Comparison of ENCODE assay signal across 15 cellular contexts in the genomic region with DNA sequence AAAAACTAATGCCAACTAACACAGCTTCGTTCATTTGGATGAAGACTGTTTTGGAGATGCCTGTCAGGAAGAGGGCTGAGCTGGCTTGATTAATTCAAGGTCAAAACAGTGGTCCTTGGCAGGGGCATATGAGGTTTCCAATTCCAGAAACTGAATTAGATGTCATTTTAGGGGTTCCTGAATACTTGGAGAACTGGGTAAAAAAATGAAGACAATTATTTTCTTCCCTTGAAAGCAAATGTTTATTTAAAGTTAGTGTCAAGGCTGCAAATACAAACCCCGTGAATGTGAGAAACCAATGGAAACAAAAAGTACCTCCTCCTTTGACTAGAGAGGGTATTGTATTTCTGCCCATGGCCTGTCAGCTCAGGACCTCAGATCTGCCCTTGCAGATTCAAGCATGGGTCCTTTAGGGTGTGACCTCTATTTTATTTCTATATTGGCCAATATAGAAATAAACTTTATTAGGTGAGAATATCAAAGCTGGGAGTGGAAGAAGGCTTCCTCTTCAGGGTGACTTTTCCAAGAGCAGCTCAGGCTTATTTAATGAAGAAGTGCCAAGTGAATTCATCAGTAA.
DNase-seq lines count a peak whose midpoint lies in the region; ATAC-seq and TF ChIP-seq lines count a peak whose summit lies in the region.
"Had no signal": no experiment of that assay in that cellular context is flagged by ENCODE, and none has a peak within 500 bp of the region (broad histone marks: within the 10 kb centered on the region; RNA-seq: fewer than 3 reads in every experiment).

No MANE protein-coding gene starts in this region.

- peak overlapping the region; percentile 46 for H3K4me3 ChIP-seq in AG10803 (ENCODE audit: low read length)
- H3K4me3 ChIP-seq: PC-9 had no signal

- peak overlapping the region; percentile 65 for H3K27ac Mint-ChIP-seq in osteocyte (ENCODE audit: unreplicated experiment)
- H3K27ac Mint-ChIP-seq: activated CD4-positive, alpha-beta T cell treated with anti-CD3 and anti-CD28 coated beads, Interleukin-2, amount 10 ng/mL, durations not matched to agents 7 days and 5 days had no signal

- H3K27me3 Mint-ChIP-seq in osteocyte (ENCODE audit: unreplicated experiment), result no peaks in the 10 kb centered on the region
- H3K27me3 Mint-ChIP-seq: activated CD4-positive, alpha-beta T cell treated with anti-CD3 and anti-CD28 coated beads, Interleukin-2, amount 10 ng/mL, durations not matched to agents 7 days and 5 days; natural killer cell treated with Interleukin-12 subunit alpha and Interleukin-12 subunit beta and Interleukin-15 and Interleukin-18, amount 100 ng/mL, for 72 hours had no signal

- H3K9me3 Mint-ChIP-seq in osteocyte (ENCODE audit: unreplicated experiment), result no peaks in the 10 kb centered on the region
- H3K9me3 Mint-ChIP-seq: activated CD4-positive, alpha-beta T cell treated with anti-CD3 and anti-CD28 coated beads, Interleukin-2, amount 10 ng/mL, durations not matched to agents 7 days and 5 days; activated T-helper 1 cell treated with anti-CD3 and anti-CD28 coated beads, Interleukin-12 subunit alpha, Interleukin-12 subunit beta, Interleukin-2, Interleukin-4 antibody, amounts not matched to agents 30 ng/mL and 10 ng/mL and 1 ng/mL, durations not matched to agents 14 hours and 24 hours and 36 hours; natural killer cell treated with Interleukin-12 subunit alpha and Interleukin-12 subunit beta and Interleukin-15 and Interleukin-18, amount 100 ng/mL, for 72 hours; T-helper 1 cell treated with Interleukin-12 subunit alpha and Interleukin-12 subunit beta and Interleukin-4 antibody, amounts not matched to agents 30 μg/mL and 1 μg/mL, for 36 hours had no signal

- no peak overlapping the region for H3K4me3 Mint-ChIP-seq in osteocyte (ENCODE audit: unreplicated experiment)
- H3K4me3 Mint-ChIP-seq: activated CD4-positive, alpha-beta T cell treated with anti-CD3 and anti-CD28 coated beads, Interleukin-2, amount 10 ng/mL, durations not matched to agents 7 days and 5 days; activated T-helper 1 cell treated with anti-CD3 and anti-CD28 coated beads, Interleukin-12 subunit alpha, Interleukin-12 subunit beta, Interleukin-2, Interleukin-4 antibody, amounts not matched to agents 30 ng/mL and 10 ng/mL and 1 ng/mL, durations not matched to agents 14 hours and 24 hours and 36 hours; natural killer cell treated with Interleukin-12 subunit alpha and Interleukin-12 subunit beta and Interleukin-15 and Interleukin-18, amount 100 ng/mL, for 72 hours; T-helper 1 cell treated with Interleukin-12 subunit alpha and Interleukin-12 subunit beta and Interleukin-4 antibody, amounts not matched to agents 30 μg/mL and 1 μg/mL, for 36 hours had no signal

- intact Hi-C loops in left cardiac atrium (cut with DNase I), result no loop called here

- TF ChIP-seq CTCF in AG10803 (conservative IDR thresholded peaks at IDR 0.05; ENCODE audit: low read length), result no peak
- no peak for TF ChIP-seq CTCF in osteocyte (IDR thresholded peaks at IDR 0.05)

- peaks cover 19% of the 10 kb centered on the region for H3K4me1 Mint-ChIP-seq in osteocyte (ENCODE audit: unreplicated experiment)
- H3K4me1 Mint-ChIP-seq: activated CD4-positive, alpha-beta T cell treated with anti-CD3 and anti-CD28 coated beads, Interleukin-2, amount 10 ng/mL, durations not matched to agents 7 days and 5 days had no signal

- DNase-seq in AG10803 (ENCODE audit: low read depth), result no peak
- DNase-seq in astrocyte of the hippocampus (ENCODE audit: low read depth, low spot score), result peak; percentile 11
- DNase-seq in left cardiac atrium, result no peak
- no peak for DNase-seq in osteocyte (ENCODE audit: extremely low spot score, unreplicated experiment)
- DNase-seq in NCI-H1105 treated with DMSO at 0.1 percent for 48 hours (lab: John Stamatoyannopoulos, UW), result no peak
- DNase-seq in central memory CD4-positive, alpha-beta T cell, result no peak
- DNase-seq in anterior cingulate cortex (lab: John Stamatoyannopoulos, UW), result no peak
- DNase-seq in islet precursor cell, result no peak
- DNase-seq: activated CD4-positive, alpha-beta T cell treated with anti-CD3 and anti-CD28 coated beads, Interleukin-2, amount 10 ng/mL, durations not matched to agents 7 days and 5 days; NCI-H1092; NCI-H524 treated with DMSO at 0.1 percent for 48 hours; PC-9 had no signal

- peaks cover 4% of the 10 kb centered on the region for H3K36me3 Mint-ChIP-seq in osteocyte (ENCODE audit: unreplicated experiment)
- H3K36me3 Mint-ChIP-seq: natural killer cell treated with Interleukin-12 subunit alpha and Interleukin-12 subunit beta and Interleukin-15 and Interleukin-18, amount 100 ng/mL, for 72 hours had no signal

- ATAC-seq in left cardiac atrium, result peak; percentile 36 to 43
- ATAC-seq: natural killer cell treated with Interleukin-12 subunit alpha and Interleukin-12 subunit beta and Interleukin-15 and Interleukin-18, amount 100 ng/mL, for 72 hours had no signal
